12 cellular contexts compared by ENCODE assay signal in genomic region chr19:40584007-40584406, GRCh38. TPM values are rescaled to one million over a fixed set of nuclear protein-coding genes. Genes with fewer than 3 reads are reported as not detected.
A peak's percentile ranks its signal among the peaks of the same experiment; 100 is the strongest.
DNase-seq lines count a peak whose midpoint lies in the region; ATAC-seq and TF ChIP-seq lines count a peak whose summit lies in the region.
"Had no signal": no experiment of that assay in that cellular context is flagged by ENCODE, and none has a peak within 500 bp of the region (broad histone marks: within the 10 kb centered on the region; RNA-seq: fewer than 3 reads in every experiment).

No MANE protein-coding gene starts in this region.

- peaks cover 10% of the 10 kb centered on the region; the same call in 1 of the 2 replicates for H3K36me3 ChIP-seq in Loucy (ENCODE audit: insufficient read depth, low read length)
- peaks cover 0 to 17% of the 10 kb centered on the region in 2 donors for H3K36me3 ChIP-seq in gastrocnemius medialis
- H3K36me3 ChIP-seq in vagina: peaks cover 0 to 49% of the 10 kb centered on the region in 2 donors

- ATAC-seq in GM21717 (IDR thresholded peaks at IDR 0.05; ENCODE audit: unreplicated experiment) (no peak), gastrocnemius medialis (no peak)

- no peaks in the 10 kb centered on the region for H3K27me3 ChIP-seq in Loucy (ENCODE audit: insufficient read depth, low read length, poor library complexity, severe bottlenecking)
- H3K27me3 ChIP-seq in gastrocnemius medialis: no peaks in the 10 kb centered on the region
- H3K27me3 ChIP-seq in vagina: no peaks in the 10 kb centered on the region

- DNase-seq in NCI-H82 (lab: John Stamatoyannopoulos, UW) (peak; percentile 44), NCI-H82 treated with DMSO at 0.1 percent for 48 hours (lab: John Stamatoyannopoulos, UW; ENCODE audit: unreplicated experiment) (no peak), chondrocyte (ENCODE audit: low spot score) (no peak), progenitor cell of endocrine pancreas (ENCODE audit: low spot score, unreplicated experiment) (no peak), gastrocnemius medialis (no peak), vagina (ENCODE audit: extremely low spot score in 2 of 2) (no peak)
- DNase-seq: islet precursor cell; NCI-H748 treated with DMSO at 0.1 percent for 48 hours; stimulated activated naive B cell treated with anti-CD40 and anti-IgM and Interleukin-4, amounts not matched to agents 10 μg/mL and 1 μg/mL and 100 μg/mL, for 72 hours; T-helper 2 cell had no signal

- H3K9me3 Mint-ChIP-seq in chondrocyte (ENCODE audit: low read depth) (no peaks in the 10 kb centered on the region), progenitor cell of endocrine pancreas (ENCODE audit: low read depth) (no peaks in the 10 kb centered on the region)
- H3K9me3 Mint-ChIP-seq: stimulated activated naive B cell treated with anti-CD40 and anti-IgM and Interleukin-4, amounts not matched to agents 10 μg/mL and 1 μg/mL and 100 μg/mL, for 72 hours had no signal

- no peaks in the 10 kb centered on the region for H3F3A ChIP-seq in Loucy (ENCODE audit: low read depth)

- no peak overlapping the region for H2AFZ ChIP-seq in Loucy (ENCODE audit: low read length)

- TF ChIP-seq POLR2A in gastrocnemius medialis (IDR thresholded peaks at IDR 0.05) (no peak), vagina (IDR thresholded peaks at IDR 0.05) (no peak)

- H3K9me3 ChIP-seq in Loucy (ENCODE audit: insufficient read depth, low read depth, low read length): no peaks in the 10 kb centered on the region
- no peaks in the 10 kb centered on the region for H3K9me3 ChIP-seq in gastrocnemius medialis
- no peaks in the 10 kb centered on the region for H3K9me3 ChIP-seq in vagina

- TF ChIP-seq CTCF in Loucy (conservative IDR thresholded peaks at IDR 0.05; ENCODE audit: low read length) (peak; percentile 50), chondrocyte (IDR thresholded peaks at IDR 0.05) (peak; percentile 54), progenitor cell of endocrine pancreas (IDR thresholded peaks at IDR 0.05; ENCODE audit: unreplicated experiment) (peak; percentile 45), gastrocnemius medialis (IDR thresholded peaks at IDR 0.05 in 4 of 5, conservative IDR thresholded peaks at IDR 0.05 in 1 of 5) (no peak), vagina (IDR thresholded peaks at IDR 0.05) (no peak)

- H3K4me1 Mint-ChIP-seq in chondrocyte (ENCODE audit: low read depth) (peaks cover 11% of the 10 kb centered on the region), progenitor cell of endocrine pancreas (ENCODE audit: low read depth) (no peaks in the 10 kb centered on the region)

- intact Hi-C loops in gastrocnemius medialis (cut with DNase I; ENCODE audit: low total_unique reads): no loop called here
- intact Hi-C loops in vagina (cut with DNase I): no loop called here

- in situ Hi-C loops in gastrocnemius medialis (cut with MboI; ENCODE audit: low sequenced_read_pairs in 4 of 4): no loop called here

- H3K79me2 ChIP-seq in Loucy (ENCODE audit: insufficient read depth, low read length): no peaks in the 10 kb centered on the region

- H3K27ac Mint-ChIP-seq in chondrocyte (ENCODE audit: unreplicated experiment) (no peak overlapping the region), progenitor cell of endocrine pancreas (no peak overlapping the region)
- H3K27ac Mint-ChIP-seq: stimulated activated naive B cell treated with anti-CD40 and anti-IgM and Interleukin-4, amounts not matched to agents 10 μg/mL and 1 μg/mL and 100 μg/mL, for 72 hours had no signal

- H3K27ac ChIP-seq in gastrocnemius medialis (no peak overlapping the region), vagina (no peak overlapping the region)

- no peaks in the 10 kb centered on the region for H3K9me2 ChIP-seq in Loucy (replicated peaks; ENCODE audit: low read depth, low read length)

- no peak overlapping the region for H3K9ac ChIP-seq in Loucy (ENCODE audit: low read depth, low read length, poor library complexity, severe bottlenecking)

- no peak overlapping the region for H3K4me2 ChIP-seq in Loucy (ENCODE audit: low read depth, low read length, poor library complexity, severe bottlenecking)

- H3K4me1 ChIP-seq in Loucy (ENCODE audit: insufficient read depth, low read length, poor library complexity, severe bottlenecking): no peaks in the 10 kb centered on the region
- H3K4me1 ChIP-seq in gastrocnemius medialis: no peaks in the 10 kb centered on the region
- H3K4me1 ChIP-seq in vagina: peaks cover 2% of the 10 kb centered on the region

- peaks cover 31% of the 10 kb centered on the region for H3K36me3 Mint-ChIP-seq in chondrocyte (ENCODE audit: low read depth)
- H3K36me3 Mint-ChIP-seq in progenitor cell of endocrine pancreas (ENCODE audit: insufficient read depth): peaks cover 32% of the 10 kb centered on the region

- H3K4me3 Mint-ChIP-seq in chondrocyte (ENCODE audit: unreplicated experiment) (no peak overlapping the region), progenitor cell of endocrine pancreas (ENCODE audit: low read depth) (no peak overlapping the region)
- H3K4me3 Mint-ChIP-seq: stimulated activated naive B cell treated with anti-CD40 and anti-IgM and Interleukin-4, amounts not matched to agents 10 μg/mL and 1 μg/mL and 100 μg/mL, for 72 hours had no signal

- H3K4me3 ChIP-seq in Loucy (ENCODE audit: low read length, poor library complexity, severe bottlenecking): no peak overlapping the region
- no peak overlapping the region for H3K4me3 ChIP-seq in gastrocnemius medialis
- H3K4me3 ChIP-seq in vagina: no peak overlapping the region

- no peaks in the 10 kb centered on the region for H4K20me1 ChIP-seq in Loucy (ENCODE audit: insufficient read depth, low read length, poor library complexity, severe bottlenecking)

- no peaks in the 10 kb centered on the region for H3K27me3 Mint-ChIP-seq in chondrocyte (ENCODE audit: low read depth)
- no peaks in the 10 kb centered on the region for H3K27me3 Mint-ChIP-seq in progenitor cell of endocrine pancreas
- H3K27me3 Mint-ChIP-seq: stimulated activated naive B cell treated with anti-CD40 and anti-IgM and Interleukin-4, amounts not matched to agents 10 μg/mL and 1 μg/mL and 100 μg/mL, for 72 hours had no signal

RNA-seq across cellular contexts. Expression of gene SHKBP1, which starts 7.3 kb away (rescaled TPM):
- total RNA-seq in chondrocyte (40.9 to 47.8 TPM (median 46.8 TPM) in 3 replicates), progenitor cell of endocrine pancreas (102 and 114 TPM in 2 replicates), gastrocnemius medialis (10 to 100 TPM; 11.1 to 24.5 (median 23.6) TPM), vagina (51.6 TPM)

RNA-seq across cellular contexts. Expression of gene LTBP4, which starts 17.2 kb away (rescaled TPM):
- total RNA-seq in chondrocyte (161 to 311 TPM (median 163 TPM) in 3 replicates), progenitor cell of endocrine pancreas (25.4 TPM in 2 replicates), gastrocnemius medialis (10 to 100 TPM; 34.4 to 46.7 (median 40.5) TPM), vagina (983 TPM)

Comparison
In these comparisons a context has a peak if more than half of its experiments do, and no peak if none do; other contexts are left out.
1. CTCF ChIP-seq: peak in Loucy (single experiment), chondrocyte (single experiment) and progenitor cell of endocrine pancreas (single experiment); none in gastrocnemius medialis (0 of 5) and vagina (0 of 3).